ENCODE assay signal across 1 cellular context in genomic region chr3:156620260-156620659, GRCh38.
TF ChIP-seq lines count a peak whose summit lies in the region.

No MANE protein-coding gene starts in this region.

TF ChIP-seq in K562, 482 proteins besides CTCF, POLR2A, EP300 and RAD21 (continued from another document and continues in another):
- TF ChIP-seq ZNF280A (IDR thresholded peaks at IDR 0.05; ENCODE audit: low read depth, partially characterized antibody): no peak
- TF ChIP-seq NONO (IDR thresholded peaks at IDR 0.05; ENCODE audit: low read depth in 2 of 2, low read length in 1 of 2): no peak
- TF ChIP-seq TRIM25 (IDR thresholded peaks at IDR 0.05; ENCODE audit: borderline replicate concordance): no peak
- peak; percentile 99 for TF ChIP-seq ZNF175 (CRISPR knock-in tag; IDR thresholded peaks at IDR 0.05; ENCODE audit: low read depth)
- TF ChIP-seq CREBBP (IDR thresholded peaks at IDR 0.05; ENCODE audit: low read depth, low read length): no peak
- no peak for TF ChIP-seq RFX7 (CRISPR knock-in tag; IDR thresholded peaks at IDR 0.05)
- TF ChIP-seq ZNF3 (CRISPR knock-in tag; IDR thresholded peaks at IDR 0.05): no peak
- TF ChIP-seq CBFA2T2 (conservative IDR thresholded peaks at IDR 0.05): no peak
- peak; percentile 49 for TF ChIP-seq TFE3 (CRISPR knock-in tag; IDR thresholded peaks at IDR 0.05)
- 0 out of 2 replicates have a peak, but pooled peaks have one; percentile 36 for TF ChIP-seq ARID1B (IDR thresholded peaks at IDR 0.05)
- no peak for TF ChIP-seq HDGF (IDR thresholded peaks at IDR 0.05)
- TF ChIP-seq ZNF584 (CRISPR knock-in tag; IDR thresholded peaks at IDR 0.05; ENCODE audit: low read depth): peak; percentile 99
- no peak for TF ChIP-seq CBX5 (IDR thresholded peaks at IDR 0.05; ENCODE audit: borderline replicate concordance, low read depth)
- TF ChIP-seq DPF2 (IDR thresholded peaks at IDR 0.05): peak; percentile 63
- no peak for TF ChIP-seq HDAC6 (IDR thresholded peaks at IDR 0.05; ENCODE audit: low read depth, low read length)
- no peak for TF ChIP-seq HMG20B (CRISPR knock-in tag; IDR thresholded peaks at IDR 0.05)
- TF ChIP-seq RBM15 (IDR thresholded peaks at IDR 0.05; ENCODE audit: insufficient read depth, low read length): no peak
- TF ChIP-seq MYC (IDR thresholded peaks at IDR 0.05; ENCODE audit: low read depth, low read length): 0 out of 2 replicates have a peak, but pooled peaks have one; percentile 16
- peak; percentile 82; the same call in 1 of the 2 replicates for TF ChIP-seq MYC (CRISPR knock-in tag; IDR thresholded peaks at IDR 0.05; ENCODE audit: borderline replicate concordance, low read depth)
- no peak for TF ChIP-seq TFAP4 (CRISPR knock-in tag; IDR thresholded peaks at IDR 0.05; ENCODE audit: borderline replicate concordance)
- TF ChIP-seq NR2F6 (CRISPR knock-in tag; IDR thresholded peaks at IDR 0.05): no peak
- no peak for TF ChIP-seq PHB (CRISPR knock-in tag; IDR thresholded peaks at IDR 0.05)
- no peak for TF ChIP-seq POLR2AphosphoS2 (IDR thresholded peaks at IDR 0.05; ENCODE audit: low read length)
- 0 out of 2 replicates have a peak, but pooled peaks have one; percentile 42 for TF ChIP-seq CREB5 (CRISPR knock-in tag; IDR thresholded peaks at IDR 0.05)
- TF ChIP-seq EHMT2 (IDR thresholded peaks at IDR 0.05): no peak
- TF ChIP-seq RFX5 (IDR thresholded peaks at IDR 0.05; ENCODE audit: low read depth, low read length): no peak
- no peak for TF ChIP-seq FUS (optimal IDR thresholded peaks at IDR 0.05; ENCODE audit: low read depth, low read length)
- TF ChIP-seq SMC3 (conservative IDR thresholded peaks at IDR 0.05; ENCODE audit: insufficient read depth, low read depth, low read length): no peak
- peak; percentile 73 for TF ChIP-seq ZNF707 (CRISPR knock-in tag; conservative IDR thresholded peaks at IDR 0.05)
- TF ChIP-seq MLX (CRISPR knock-in tag; conservative IDR thresholded peaks at IDR 0.05): no peak
- no peak for TF ChIP-seq XRCC3 (IDR thresholded peaks at IDR 0.05)
- TF ChIP-seq MGA (IDR thresholded peaks at IDR 0.05): no peak
- peak; percentile 88 for TF ChIP-seq ZNF239 (CRISPR knock-in tag; IDR thresholded peaks at IDR 0.05)
- TF ChIP-seq TCF7 (IDR thresholded peaks at IDR 0.05; ENCODE audit: borderline replicate concordance): no peak
- TF ChIP-seq HNRNPLL (IDR thresholded peaks at IDR 0.05; ENCODE audit: low read depth, low read length, poor library complexity, severe bottlenecking): no peak
- TF ChIP-seq SMARCE1 (IDR thresholded peaks at IDR 0.05): peak; percentile 57; the same call in 1 of the 2 replicates
- peak; percentile 96 for TF ChIP-seq ZBTB9 (CRISPR knock-in tag; IDR thresholded peaks at IDR 0.05)
- TF ChIP-seq GATA2 (CRISPR knock-in tag; IDR thresholded peaks at IDR 0.05): no peak
- TF ChIP-seq KAT2B (IDR thresholded peaks at IDR 0.05; ENCODE audit: low read depth, low read length): no peak
